Comparison of ENCODE assay signal across 26 cellular contexts in genomic region chr14:62062645-62063044, GRCh38.
"Had no signal": no experiment of that assay in that cellular context is flagged by ENCODE, and none has a peak within 500 bp of the region (broad histone marks: within the 10 kb centered on the region; RNA-seq: fewer than 3 reads in every experiment).

No MANE protein-coding gene starts in this region.

- H2AFZ ChIP-seq: hepatocyte had no signal

- H3K4me3 ChIP-seq: coronary artery, hepatocyte, left ventricle myocardium inferior, lower lobe of right lung, psoas muscle, stomach, thoracic aorta had no signal

- H3K27me3 Mint-ChIP-seq: stimulated activated naive B cell treated with anti-CD40 and anti-IgM and Interleukin-4, amounts not matched to agents 10 μg/mL and 1 μg/mL and 100 μg/mL, for 72 hours had no signal

- H3K27me3 ChIP-seq: hepatocyte, spleen had no signal

- H3K36me3 Mint-ChIP-seq: naive thymus-derived CD4-positive, alpha-beta T cell; stimulated activated naive B cell treated with anti-CD40 and anti-IgM and Interleukin-4, amounts not matched to agents 10 μg/mL and 1 μg/mL and 100 μg/mL, for 72 hours had no signal

- H3K4me1 Mint-ChIP-seq: naive thymus-derived CD4-positive, alpha-beta T cell; nephron progenitor cell had no signal

- H3K4me2 ChIP-seq: hepatocyte had no signal

- DNase-seq: effector CD4-positive, alpha-beta T cell; endodermal cell; erythroblast; foreskin keratinocyte; kidney; left cardiac atrium; left ventricle myocardium inferior; lower lobe of right lung; mesenchymal stem cell; midbrain; naive thymus-derived CD4-positive, alpha-beta T cell; nephron progenitor cell; psoas muscle; spleen; stimulated activated CD4-positive, alpha-beta T cell treated with anti-CD3 and anti-CD28 coated beads, Interleukin-15, amount 100 ng/mL, for 24 hours; stimulated activated CD4-positive, alpha-beta T cell treated with anti-CD3 and anti-CD28 coated beads, Interleukin-1b, Interleukin-23, amount 100 ng/mL, for 48 hours; stimulated activated CD4-positive, alpha-beta T cell treated with anti-CD3 and anti-CD28 coated beads, Interleukin-4, amount 100 ng/mL, for 24 hours; stimulated activated naive B cell treated with anti-CD40 and anti-IgM and Interleukin-4, amounts not matched to agents 10 μg/mL and 1 μg/mL and 100 μg/mL, for 72 hours; stomach; substantia nigra; trophoblast cell had no signal

- ATAC-seq: foreskin keratinocyte; left cardiac atrium; lower lobe of right lung; naive thymus-derived CD4-positive, alpha-beta T cell; psoas muscle; sciatic nerve had no signal

- H3K79me2 ChIP-seq: hepatocyte had no signal

- H3K27ac ChIP-seq: coronary artery, foreskin keratinocyte, hepatocyte, left ventricle myocardium inferior, lower lobe of right lung, psoas muscle, spleen, stomach, thoracic aorta had no signal

- H3K36me3 ChIP-seq: left ventricle myocardium inferior, lower lobe of right lung, spleen, stomach, thoracic aorta had no signal

- H3K4me1 ChIP-seq: foreskin keratinocyte, left ventricle myocardium inferior, lower lobe of right lung, psoas muscle, stomach had no signal

- H3K9me3 Mint-ChIP-seq: endodermal cell; nephron progenitor cell; stimulated activated naive B cell treated with anti-CD40 and anti-IgM and Interleukin-4, amounts not matched to agents 10 μg/mL and 1 μg/mL and 100 μg/mL, for 72 hours had no signal

- FAIRE-seq: endothelial cell of umbilical vein, kidney had no signal

- H3K9me3 ChIP-seq: left ventricle myocardium inferior, lower lobe of right lung, psoas muscle, spleen, stomach, thoracic aorta had no signal

- H3K4me3 Mint-ChIP-seq: endodermal cell; naive thymus-derived CD4-positive, alpha-beta T cell; nephron progenitor cell had no signal
